ENCODE assay signal across 1 cellular context in genomic region chr2:113120861-113121260, GRCh38.
TF ChIP-seq lines count a peak whose summit lies in the region.

No MANE protein-coding gene starts in this region.

TF ChIP-seq in K562, 482 proteins besides CTCF, POLR2A, EP300 and RAD21:
- TF ChIP-seq, protein P1, sequence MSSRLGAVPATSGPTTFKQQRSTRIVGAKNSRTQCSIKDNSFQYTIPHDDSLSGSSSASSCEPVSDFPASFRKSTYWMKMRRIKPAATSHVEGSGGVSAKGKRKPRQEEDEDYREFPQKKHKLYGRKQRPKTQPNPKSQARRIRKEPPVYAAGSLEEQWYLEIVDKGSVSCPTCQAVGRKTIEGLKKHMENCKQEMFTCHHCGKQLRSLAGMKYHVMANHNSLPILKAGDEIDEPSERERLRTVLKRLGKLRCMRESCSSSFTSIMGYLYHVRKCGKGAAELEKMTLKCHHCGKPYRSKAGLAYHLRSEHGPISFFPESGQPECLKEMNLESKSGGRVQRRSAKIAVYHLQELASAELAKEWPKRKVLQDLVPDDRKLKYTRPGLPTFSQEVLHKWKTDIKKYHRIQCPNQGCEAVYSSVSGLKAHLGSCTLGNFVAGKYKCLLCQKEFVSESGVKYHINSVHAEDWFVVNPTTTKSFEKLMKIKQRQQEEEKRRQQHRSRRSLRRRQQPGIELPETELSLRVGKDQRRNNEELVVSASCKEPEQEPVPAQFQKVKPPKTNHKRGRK (tag; IDR thresholded peaks at IDR 0.05), result peak; percentile 67
- no peak for TF ChIP-seq MXD1 (CRISPR knock-in tag; IDR thresholded peaks at IDR 0.05; ENCODE audit: borderline replicate concordance, poor library complexity, severe bottlenecking)
